Comparison of ENCODE assay signal across 8 cellular contexts in the genomic region with DNA sequence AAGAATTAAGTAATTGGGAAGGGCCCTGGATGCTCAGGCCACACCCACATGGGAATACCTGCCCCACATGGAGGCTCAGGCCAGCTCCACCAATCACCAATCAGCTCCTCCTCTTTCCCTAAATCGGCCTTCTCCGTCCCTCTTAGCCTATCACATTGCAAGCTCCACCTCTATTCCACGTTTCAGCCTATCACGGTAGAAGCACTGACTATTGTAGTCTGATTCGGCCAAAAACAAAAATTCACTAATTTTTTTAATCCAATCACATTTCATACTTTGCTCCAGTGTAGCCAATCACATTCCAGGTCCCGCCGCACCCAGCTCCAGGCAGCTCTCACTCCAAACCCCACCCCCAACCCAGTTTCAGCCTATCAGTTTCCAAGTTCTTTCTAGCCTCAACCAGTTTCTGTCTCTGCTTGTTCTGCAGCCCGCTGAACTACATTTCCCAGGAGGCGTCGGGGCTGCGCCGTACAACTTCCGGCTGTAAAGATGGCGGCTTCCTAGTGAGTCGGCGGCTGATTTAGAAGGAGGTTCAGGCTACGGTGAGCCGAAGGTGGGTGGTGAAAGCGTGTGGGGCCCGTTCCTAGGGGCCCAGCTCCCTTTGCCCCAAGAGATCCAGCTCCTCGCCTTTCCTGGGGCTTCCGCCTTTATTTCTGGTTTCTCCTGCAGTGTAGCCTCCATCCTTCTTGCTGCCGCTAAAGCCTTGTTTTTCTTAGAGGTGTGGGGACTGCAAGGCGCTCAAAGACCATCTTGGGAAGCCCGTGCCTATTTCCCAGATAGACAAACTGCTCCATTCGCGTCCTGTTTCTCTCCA. TPM values are rescaled to one million over a fixed set of nuclear protein-coding genes. Genes with fewer than 3 reads are reported as not detected.
A peak's percentile ranks its signal among the peaks of the same experiment; 100 is the strongest.
DNase-seq lines count a peak whose midpoint lies in the region; ATAC-seq lines count a peak whose summit lies in the region.

A gene (plus strand): TSS at position 469 of the 814 bp plus-strand sequence. CDS start 1,364 bp downstream, outside the sequence.

- peak within 1 kb of the TSS; percentile 63 to 90 for H3K27ac Mint-ChIP-seq in activated naive CD4-positive, alpha-beta T cell treated with anti-CD3 and anti-CD28 coated beads, Interleukin-2, amount 50 U/mL, for 72 hours

- peak within 1 kb of the TSS; percentile 95 for H3K4me3 ChIP-seq in GM08714 (ENCODE audit: low read length)

- H3K9me3 Mint-ChIP-seq in activated naive CD4-positive, alpha-beta T cell treated with anti-CD3 and anti-CD28 coated beads, Interleukin-2, amount 50 U/mL, for 72 hours, result no peaks in the 10 kb centered on the region

- peak within 1 kb of the TSS; percentile 5 for H3K27ac ChIP-seq in temporal lobe (ENCODE audit: low read depth, low read length)

- DNase-seq in NCI-H1092 treated with DMSO at 0.1 percent for 48 hours (lab: John Stamatoyannopoulos, UW) (peak; percentile 98), SKM-1 (lab: John Stamatoyannopoulos, UW; ENCODE audit: unreplicated experiment) (peak; percentile 97), glomerular endothelial cell (ENCODE audit: extremely low read depth, low read depth, low spot score) (peak; percentile 99), occipital lobe (lab: John Stamatoyannopoulos, UW) (peak; percentile 97)
- DNase-seq in activated naive CD4-positive, alpha-beta T cell treated with anti-CD3 and anti-CD28 coated beads, Interleukin-2, amount 50 U/mL, for 72 hours (ENCODE audit: low spot score in 2 of 2), result peak; percentile 92 to 96

- peak; percentile 90 for ATAC-seq in HG02610 (IDR thresholded peaks at IDR 0.05; ENCODE audit: unreplicated experiment)
- ATAC-seq in activated naive CD4-positive, alpha-beta T cell treated with anti-CD3 and anti-CD28 coated beads, Interleukin-2, amount 50 U/mL, for 72 hours, result peak; percentile 94 to 95

- H3K36me3 Mint-ChIP-seq in activated naive CD4-positive, alpha-beta T cell treated with anti-CD3 and anti-CD28 coated beads, Interleukin-2, amount 50 U/mL, for 72 hours, result peaks cover 5 to 8% of the 10 kb centered on the region in 2 donors

RNA-seq across cellular contexts. Expression of the gene that starts here (rescaled TPM):
- 100 to 1,000 TPM; 115 to 125 TPM for total RNA-seq in activated naive CD4-positive, alpha-beta T cell treated with anti-CD3 and anti-CD28 coated beads, Interleukin-2, amount 50 U/mL, for 72 hours
- total RNA-seq in glomerular endothelial cell (78.9 and 94.9 TPM in 2 replicates), occipital lobe (59.0 TPM), temporal lobe (70.8 TPM)

Comparison
In these comparisons a context has a peak if more than half of its experiments do, and no peak if none do; other contexts are left out.
1. Peak in every context shown above with its lines: DNase-seq, ATAC-seq, H3K4me3 ChIP-seq and H3K27ac ChIP-seq.